13 cellular contexts compared by ENCODE assay signal in genomic region chr1:1759456-1760344, GRCh38. TPM values are rescaled to one million over a fixed set of nuclear protein-coding genes. Genes with fewer than 3 reads are reported as not detected.
A peak's percentile ranks its signal among the peaks of the same experiment; 100 is the strongest.
DNase-seq lines count a peak whose midpoint lies in the region; ATAC-seq and TF ChIP-seq lines count a peak whose summit lies in the region.
"Had no signal": no experiment of that assay in that cellular context is flagged by ENCODE, and none has a peak within 500 bp of the region (broad histone marks: within the 10 kb centered on the region; RNA-seq: fewer than 3 reads in every experiment).

No MANE protein-coding gene starts in this region.

- no peak for TF ChIP-seq RAD21 in liver (IDR thresholded peaks at IDR 0.05)

- H3K27ac Mint-ChIP-seq in activated CD8-positive, alpha-beta memory T cell treated with anti-CD3 and anti-CD28 coated beads, Interleukin-2, amount 10 ng/mL, durations not matched to agents 7 days and 5 days = peak overlapping the region; percentile 28
- no peak overlapping the region for H3K27ac Mint-ChIP-seq in HFFc6
- H3K27ac Mint-ChIP-seq: activated T-cell treated with anti-CD3 and anti-CD28 coated beads, Interleukin-2, amount 50 U/mL, for 24 hours; naive thymus-derived CD8-positive, alpha-beta T cell had no signal

- no peaks in the 10 kb centered on the region for H3K27me3 ChIP-seq in Peyer's patch
- no peaks in the 10 kb centered on the region for H3K27me3 ChIP-seq in liver (ENCODE audit: control insufficient read depth in 4 of 4, insufficient read depth in 4 of 4, low read length in 3 of 4)
- no peaks in the 10 kb centered on the region for H3K27me3 ChIP-seq in subcutaneous abdominal adipose tissue (ENCODE audit: control insufficient read depth in 5 of 5, insufficient read depth in 4 of 5, low read length in 5 of 5)
- H3K27me3 ChIP-seq: testis had no signal

- no peaks in the 10 kb centered on the region for H3K27me3 Mint-ChIP-seq in activated CD8-positive, alpha-beta memory T cell treated with anti-CD3 and anti-CD28 coated beads, Interleukin-2, amount 10 ng/mL, durations not matched to agents 7 days and 5 days
- peaks cover 3% of the 10 kb centered on the region for H3K27me3 Mint-ChIP-seq in HFFc6 (ENCODE audit: insufficient read depth)
- H3K27me3 Mint-ChIP-seq: activated T-cell treated with anti-CD3 and anti-CD28 coated beads, Interleukin-2, amount 50 U/mL, for 24 hours; naive thymus-derived CD8-positive, alpha-beta T cell had no signal

- H3K36me3 ChIP-seq in Peyer's patch (peaks cover 0 to 90% (median 0%) of the 10 kb centered on the region in 3 donors), liver (ENCODE audit: control insufficient read depth in 4 of 4, insufficient read depth in 3 of 4, low read depth in 1 of 4, low read length in 3 of 4) (peaks cover 9 to 24% (median 17%) of the 10 kb centered on the region in 4 donors), subcutaneous abdominal adipose tissue (ENCODE audit: control insufficient read depth in 5 of 5, insufficient read depth in 5 of 5, low read length in 5 of 5) (peaks cover 0 to 87% (median 63%) of the 10 kb centered on the region in 5 donors)

- 61% methylated on average over 37 of the region's 37 CpGs for WGBS in liver

- CTCF ChIA-PET in activated CD8-positive, alpha-beta memory T cell treated with anti-CD3 and anti-CD28 coated beads, Interleukin-2, amount 10 ng/mL, durations not matched to agents 7 days and 5 days (lab: Charles Lee) = interaction anchor here (0.6 kb wide), 1 partner anchor 28 kb away, joined by 3 read pairs; no protein-coding TSS in a partner anchor

- no peak for TF ChIP-seq POLR2A in Peyer's patch (IDR thresholded peaks at IDR 0.05)

- H3K36me3 Mint-ChIP-seq in activated CD8-positive, alpha-beta memory T cell treated with anti-CD3 and anti-CD28 coated beads, Interleukin-2, amount 10 ng/mL, durations not matched to agents 7 days and 5 days = peaks cover 18% of the 10 kb centered on the region
- peaks cover 14% of the 10 kb centered on the region; the same call in 1 of the 2 replicates for H3K36me3 Mint-ChIP-seq in HFFc6 (ENCODE audit: low read depth)

- H3K4me3 Mint-ChIP-seq in activated CD8-positive, alpha-beta memory T cell treated with anti-CD3 and anti-CD28 coated beads, Interleukin-2, amount 10 ng/mL, durations not matched to agents 7 days and 5 days = no peak overlapping the region
- no peak overlapping the region for H3K4me3 Mint-ChIP-seq in HFFc6
- H3K4me3 Mint-ChIP-seq: activated T-cell treated with anti-CD3 and anti-CD28 coated beads, Interleukin-2, amount 50 U/mL, for 24 hours; naive thymus-derived CD8-positive, alpha-beta T cell had no signal

- ATAC-seq in activated CD8-positive, alpha-beta memory T cell treated with anti-CD3 and anti-CD28 coated beads, Interleukin-2, amount 10 ng/mL, durations not matched to agents 7 days and 5 days = peak; percentile 18
- no peak for ATAC-seq in HG03432 (IDR thresholded peaks at IDR 0.05; ENCODE audit: unreplicated experiment)
- ATAC-seq in HG03175 (IDR thresholded peaks at IDR 0.05; ENCODE audit: unreplicated experiment) = no peak
- ATAC-seq: naive thymus-derived CD8-positive, alpha-beta T cell had no signal

- H3K9me3 ChIP-seq in Peyer's patch (no peaks in the 10 kb centered on the region), liver (ENCODE audit: control insufficient read depth in 4 of 4, low read length in 3 of 4) (no peaks in the 10 kb centered on the region), subcutaneous abdominal adipose tissue (ENCODE audit: control insufficient read depth in 5 of 5, low read length in 5 of 5) (no peaks in the 10 kb centered on the region)
- H3K9me3 ChIP-seq: testis had no signal

- DNase-seq in activated CD8-positive, alpha-beta memory T cell treated with anti-CD3 and anti-CD28 coated beads, Interleukin-2, amount 10 ng/mL, durations not matched to agents 7 days and 5 days = no peak
- no peak for DNase-seq in activated CD8-positive, alpha-beta memory T cell treated with anti-CD3 and anti-CD28 coated beads for 24 hours
- DNase-seq in Peyer's patch (peak in 1 of 3 donors; percentile 77), HFFc6 (no peak)
- DNase-seq: activated CD4-positive, CD25-positive, alpha-beta regulatory T cell treated with anti-CD3 and anti-CD28 coated beads, Interleukin-2, amount 50 U/mL, for 72 hours; activated T-cell treated with anti-CD3 and anti-CD28 coated beads, Interleukin-2, amount 50 U/mL, for 24 hours; amniotic stem cell; naive thymus-derived CD8-positive, alpha-beta T cell had no signal

- H3K4me1 Mint-ChIP-seq in activated CD8-positive, alpha-beta memory T cell treated with anti-CD3 and anti-CD28 coated beads, Interleukin-2, amount 10 ng/mL, durations not matched to agents 7 days and 5 days = peaks cover 2% of the 10 kb centered on the region
- no peaks in the 10 kb centered on the region for H3K4me1 Mint-ChIP-seq in HFFc6 (ENCODE audit: low read depth)

- H3K4me3 ChIP-seq in Peyer's patch = peak overlapping the region in 2 of 4 donors; percentile 1 to 21
- H3K4me3 ChIP-seq in liver (ENCODE audit: low read depth in 1 of 3, low read length in 3 of 3) = no peak overlapping the region
- H3K4me3 ChIP-seq in subcutaneous abdominal adipose tissue (ENCODE audit: low read depth in 1 of 5, low read length in 5 of 5) = no peak overlapping the region
- H3K4me3 ChIP-seq: testis had no signal

- H3K4me1 ChIP-seq in Peyer's patch (peaks cover 0 to 26% (median 6%) of the 10 kb centered on the region in 4 donors), liver (ENCODE audit: control insufficient read depth in 4 of 4, insufficient read depth in 4 of 4, low read length in 3 of 4) (peaks cover 13 to 49% (median 35%) of the 10 kb centered on the region in 4 donors), subcutaneous abdominal adipose tissue (ENCODE audit: control insufficient read depth in 5 of 5, insufficient read depth in 5 of 5, low read length in 5 of 5) (peaks cover 2 to 48% (median 35%) of the 10 kb centered on the region in 5 donors)

- no peaks in the 10 kb centered on the region for H3K9me3 Mint-ChIP-seq in activated CD8-positive, alpha-beta memory T cell treated with anti-CD3 and anti-CD28 coated beads, Interleukin-2, amount 10 ng/mL, durations not matched to agents 7 days and 5 days (ENCODE audit: low read depth)
- H3K9me3 Mint-ChIP-seq in HFFc6 = no peaks in the 10 kb centered on the region
- H3K9me3 Mint-ChIP-seq: activated T-cell treated with anti-CD3 and anti-CD28 coated beads, Interleukin-2, amount 50 U/mL, for 24 hours; naive thymus-derived CD8-positive, alpha-beta T cell had no signal

- peak overlapping the region in 1 of 2 donors; percentile 10 for H3K9ac ChIP-seq in liver (ENCODE audit: low read depth in 1 of 2, low read length in 2 of 2)
- H3K9ac ChIP-seq in subcutaneous abdominal adipose tissue (ENCODE audit: low read length in 5 of 5) = peak overlapping the region in 2 of 5 donors; percentile 5 to 76

- TF ChIP-seq CTCF in Peyer's patch (IDR thresholded peaks at IDR 0.05) = no peak
- no peak for TF ChIP-seq CTCF in liver (IDR thresholded peaks at IDR 0.05; ENCODE audit: low read depth, low read length, missing input control)
- TF ChIP-seq CTCF in HFFc6 (IDR thresholded peaks at IDR 0.05) = no peak

- H3K27ac ChIP-seq in Peyer's patch (peak overlapping the region in 3 of 4 donors; percentile 61 to 91 (median 84)), liver (ENCODE audit: low read depth in 1 of 2, low read length in 2 of 2) (peak overlapping the region; percentile 88 to 89), subcutaneous abdominal adipose tissue (ENCODE audit: low read depth, low read length) (peak overlapping the region; percentile 92)
- H3K27ac ChIP-seq: testis had no signal

TF ChIP-seq in liver, 16 proteins besides CTCF, POLR2A, EP300 and RAD21 (continues in another document):
- TF ChIP-seq ATF3 (IDR thresholded peaks at IDR 0.05) = no peak
- no peak for TF ChIP-seq FOXA2 (IDR thresholded peaks at IDR 0.05)
- TF ChIP-seq TAF1 (conservative IDR thresholded peaks at IDR 0.05) = no peak
- TF ChIP-seq JUND (IDR thresholded peaks at IDR 0.05) = no peak
- TF ChIP-seq HNF4A (conservative IDR thresholded peaks at IDR 0.05) = peak; percentile 76 to 91
- TF ChIP-seq EGR1 (IDR thresholded peaks at IDR 0.05; ENCODE audit: low read depth in 2 of 2) = peak in 1 of 2 donors; percentile 16
- no peak for TF ChIP-seq ZBTB33 (IDR thresholded peaks at IDR 0.05)
- TF ChIP-seq HNF4G (IDR thresholded peaks at IDR 0.05) = no peak
- no peak for TF ChIP-seq FOXA1 (IDR thresholded peaks at IDR 0.05)
- TF ChIP-seq YY1 (IDR thresholded peaks at IDR 0.05) = no peak

RNA-seq across cellular contexts. Expression of gene NADK, which starts 18.6 kb away (rescaled TPM):
- total RNA-seq in activated CD8-positive, alpha-beta memory T cell treated with anti-CD3 and anti-CD28 coated beads, Interleukin-2, amount 10 ng/mL, durations not matched to agents 7 days and 5 days = 100 to 1,000 TPM in 1 of 2 experiments, 10 to 100 TPM in 1; 97.9 to 100 TPM
- total RNA-seq in Peyer's patch (100 to 1,000 TPM; 115 to 210 (median 162) TPM), liver (100 to 1,000 TPM in 1 of 2 donors, 10 to 100 TPM in 1; 39.2 to 105 TPM)
- polyA plus RNA-seq in liver = 10 to 100 TPM; 77.9 to 89.4 TPM
- 10 to 100 TPM; 50.3 to 68.8 (median 54.8) TPM for total RNA-seq in HFFc6 (2021; fragmentation: NEBNext Ultra II Directional; extraction: Animal tissue kit (Norgen Biotek cat#: 25700))

RNA-seq across cellular contexts. Expression of gene CDK11A, which starts 35.5 kb away (rescaled TPM):
- total RNA-seq in activated CD8-positive, alpha-beta memory T cell treated with anti-CD3 and anti-CD28 coated beads, Interleukin-2, amount 10 ng/mL, durations not matched to agents 7 days and 5 days = 100 to 1,000 TPM in 1 of 2 experiments, 10 to 100 TPM in 1; 80.5 to 100 TPM
- total RNA-seq in Peyer's patch (100 to 1,000 TPM; 129 to 269 (median 199) TPM), liver (10 to 100 TPM; 13.8 to 17.0 TPM)
- 10 to 100 TPM; 13.7 to 14.1 TPM for polyA plus RNA-seq in liver
- 10 to 100 TPM; 23.1 to 27.2 (median 25.0) TPM for total RNA-seq in HFFc6 (2021; fragmentation: NEBNext Ultra II Directional; extraction: Animal tissue kit (Norgen Biotek cat#: 25700))
